ENCODE assay signal across 10 cellular contexts in genomic region chr6:56814308-56814707, GRCh38.
DNase-seq lines count a peak whose midpoint lies in the region; ATAC-seq and TF ChIP-seq lines count a peak whose summit lies in the region.
"Had no signal": no experiment of that assay in that cellular context is flagged by ENCODE, and none has a peak within 500 bp of the region (broad histone marks: within the 10 kb centered on the region; RNA-seq: fewer than 3 reads in every experiment).

No MANE protein-coding gene starts in this region.

- DNase-seq in Right ventricle myocardium inferior (ENCODE audit: missing footprints), result no peak
- no peak for DNase-seq in cardiac septum (ENCODE audit: low spot score)
- no peak for DNase-seq in cardiac muscle cell (ENCODE audit: low read depth in 1 of 2, low spot score in 1 of 2)
- no peak for DNase-seq in HuH-7.5 (ENCODE audit: low spot score)
- DNase-seq in right lobe of liver, result no peak
- no peak for DNase-seq in NCI-H2196 (lab: John Stamatoyannopoulos, UW; ENCODE audit: unreplicated experiment)
- DNase-seq: esophagus squamous epithelium, NCI-H524 treated with DMSO at 0.1 percent for 48 hours had no signal

- H3K79me2 ChIP-seq in KMS-11 (ENCODE audit: insufficient read depth, low read depth), result peaks cover 94% of the 10 kb centered on the region

- WGBS in right lobe of liver (ENCODE audit: insufficient coverage, low coverage, low lambda C conversion rate, missing lambda C conversion rate), result 77% methylated on average over 3 of the region's 3 CpGs

- intact Hi-C loops in Right ventricle myocardium inferior (cut with DNase I), result no loop called here
- intact Hi-C loops in cardiac septum (cut with DNase I), result no loop called here
- intact Hi-C loops in right lobe of liver (cut with DNase I), result no loop called here

- no peak overlapping the region for H3K4me3 ChIP-seq in KMS-11 (IDR thresholded peaks at IDR 0.05; ENCODE audit: insufficient read depth, low read depth, low read length)
- no peak overlapping the region for H3K4me3 ChIP-seq in cardiac muscle cell
- no peak overlapping the region for H3K4me3 ChIP-seq in right lobe of liver
- H3K4me3 ChIP-seq: esophagus squamous epithelium had no signal

- ATAC-seq in Right ventricle myocardium inferior (peak; percentile 55), right lobe of liver (no peak), GM18873 (IDR thresholded peaks at IDR 0.05; ENCODE audit: low FRiP score, unreplicated experiment) (no peak)

- H2AFZ ChIP-seq in KMS-11 (ENCODE audit: low read depth), result no peak overlapping the region

- H3K27ac ChIP-seq in KMS-11, result peak overlapping the region; percentile 83
- H3K27ac ChIP-seq in cardiac muscle cell, result peak overlapping the region; percentile 77
- no peak overlapping the region for H3K27ac ChIP-seq in right lobe of liver
- H3K27ac ChIP-seq: esophagus squamous epithelium had no signal

- TF ChIP-seq POLR2A in right lobe of liver (IDR thresholded peaks at IDR 0.05), result no peak

- H3K9me3 ChIP-seq in cardiac muscle cell (ENCODE audit: low read depth) (no peaks in the 10 kb centered on the region), right lobe of liver (no peaks in the 10 kb centered on the region)
- H3K9me3 ChIP-seq: esophagus squamous epithelium had no signal

- no peaks in the 10 kb centered on the region for H3K27me3 ChIP-seq in KMS-11 (ENCODE audit: insufficient read depth, low read depth)
- H3K27me3 ChIP-seq in cardiac muscle cell, result no peaks in the 10 kb centered on the region
- no peaks in the 10 kb centered on the region for H3K27me3 ChIP-seq in right lobe of liver
- H3K27me3 ChIP-seq: esophagus squamous epithelium had no signal

- no peaks in the 10 kb centered on the region for H3K36me3 ChIP-seq in KMS-11 (ENCODE audit: insufficient read depth)
- H3K36me3 ChIP-seq in cardiac muscle cell, result no peaks in the 10 kb centered on the region
- no peaks in the 10 kb centered on the region for H3K36me3 ChIP-seq in right lobe of liver
- H3K36me3 ChIP-seq: esophagus squamous epithelium had no signal

- H3K4me2 ChIP-seq in KMS-11, result peak overlapping the region; percentile 94

- TF ChIP-seq CTCF in KMS-11 (conservative IDR thresholded peaks at IDR 0.05; ENCODE audit: low read depth, low read length), result no peak
- no peak for TF ChIP-seq CTCF in cardiac muscle cell (IDR thresholded peaks at IDR 0.05; ENCODE audit: low read depth, low read length)
- no peak for TF ChIP-seq CTCF in right lobe of liver (IDR thresholded peaks at IDR 0.05)

- H3K4me1 ChIP-seq in KMS-11 (ENCODE audit: low read depth, poor library complexity, severe bottlenecking) (peaks cover 88% of the 10 kb centered on the region), cardiac muscle cell (ENCODE audit: low read depth) (peaks cover 29% of the 10 kb centered on the region), right lobe of liver (peaks cover 0 to 5% (median 0%) of the 10 kb centered on the region in 4 donors)
- H3K4me1 ChIP-seq: esophagus squamous epithelium had no signal

- H3K9ac ChIP-seq in KMS-11, result peak overlapping the region; percentile 48

- H4K20me1 ChIP-seq in KMS-11 (ENCODE audit: insufficient read depth), result no peaks in the 10 kb centered on the region

Comparison
In these comparisons a context has a peak if more than half of its experiments do, and no peak if none do; other contexts are left out.
1. H3K27ac ChIP-seq: peak in KMS-11 (single experiment) and cardiac muscle cell (single experiment); none in right lobe of liver (0 of 3).